33 cellular contexts compared by ENCODE assay signal in the genomic region with DNA sequence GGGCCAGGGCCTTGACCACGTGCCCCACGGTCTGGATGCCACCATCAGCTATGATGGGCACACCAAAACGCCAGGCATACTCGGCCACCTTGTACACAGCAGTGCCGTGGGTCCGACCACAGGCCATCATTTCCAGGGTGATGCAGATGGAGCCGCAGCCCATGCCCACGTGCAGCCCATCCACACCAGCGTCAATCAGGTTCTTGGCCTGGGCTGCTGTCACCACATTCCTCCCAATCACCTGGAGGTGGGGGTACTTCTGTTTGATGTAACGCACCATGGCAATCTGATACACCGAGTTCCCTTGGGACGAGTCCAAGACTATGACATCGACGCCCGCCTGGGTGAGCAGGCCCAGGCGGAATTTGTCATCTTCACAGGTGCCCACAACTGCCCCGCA.
"Had no signal": no experiment of that assay in that cellular context is flagged by ENCODE, and none has a peak within 500 bp of the region (broad histone marks: within the 10 kb centered on the region; RNA-seq: fewer than 3 reads in every experiment).

No MANE protein-coding gene starts in this region.

- DNase-seq: Karpas-422, Kasumi-1, MG63, MM.1S, MV-4-11, NCI-H1048, NCI-H1092, NCI-H1092 treated with DMSO at 0.1 percent for 48 hours, NCI-H1105, NCI-H1105 treated with DMSO at 0.1 percent for 48 hours, NCI-H1417, NCI-H1417 treated with DMSO at 0.1 percent for 48 hours, NCI-H1436, NCI-H1436 treated with DMSO at 0.1 percent for 48 hours, NCI-H146, NCI-H1694, NCI-H1694 treated with DMSO at 0.1 percent for 48 hours, NCI-H187, NCI-H187 treated with DMSO at 0.1 percent for 48 hours, NCI-H1930, NCI-H2029, NCI-H2029 treated with DMSO at 0.1 percent for 48 hours, NCI-H2081, NCI-H2081 treated with DMSO at 0.1 percent for 48 hours, NCI-H2107, NCI-H2171, NCI-H2171 treated with DMSO at 0.1 percent for 48 hours, NCI-H2227 treated with DMSO at 0.1 percent for 48 hours, NCI-H226, NCI-H345, NCI-H446, NCI-H446 treated with DMSO at 0.1 percent for 48 hours, NCI-H510A had no signal
